ENCODE assay signal across 21 cellular contexts in the genomic region with DNA sequence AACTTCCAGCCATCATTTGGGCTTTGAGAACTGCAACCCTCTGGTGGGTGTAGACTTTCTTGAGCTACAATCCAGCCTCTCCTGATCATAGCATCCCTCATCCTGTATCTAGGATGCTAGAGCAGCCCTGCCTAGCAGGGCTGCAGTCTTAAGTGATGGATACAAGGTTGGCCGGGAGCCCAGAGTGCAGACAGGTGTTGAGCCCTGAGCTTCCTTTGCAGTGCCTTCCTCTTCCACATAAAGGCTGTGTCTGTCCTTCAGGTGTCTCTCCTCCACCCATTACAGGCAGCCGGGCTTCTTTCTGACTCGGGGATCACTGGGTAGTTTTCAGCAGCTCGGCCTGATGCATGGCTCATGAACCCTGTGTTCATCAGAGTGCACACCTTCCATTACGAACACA.
DNase-seq lines count a peak whose midpoint lies in the region; ATAC-seq lines count a peak whose summit lies in the region.
"Had no signal": no experiment of that assay in that cellular context is flagged by ENCODE, and none has a peak within 500 bp of the region (broad histone marks: within the 10 kb centered on the region; RNA-seq: fewer than 3 reads in every experiment).

No MANE protein-coding gene starts in this region.

- H3K14ac ChIP-seq in neuronal stem cell (ENCODE audit: low read length) = no peak overlapping the region

- H3K27me3 ChIP-seq in neuronal stem cell (ENCODE audit: control insufficient read depth in 3 of 3, insufficient read depth in 3 of 3, low read depth in 1 of 3, low read length in 3 of 3) = peaks cover 0 to 8% (median 0%) of the 10 kb centered on the region in 3 experiments
- H3K27me3 ChIP-seq: BE2C had no signal

- H2BK5ac ChIP-seq in neuronal stem cell (ENCODE audit: low read length) = no peak overlapping the region

- no peak overlapping the region for H3K4ac ChIP-seq in neuronal stem cell (ENCODE audit: low read length)

- no peak overlapping the region for H4K91ac ChIP-seq in neuronal stem cell (ENCODE audit: low read depth, low read length, poor library complexity)

- peak overlapping the region; percentile 25 for H2BK120ac ChIP-seq in neuronal stem cell (ENCODE audit: low read depth, low read length)

- no peak overlapping the region for H2BK12ac ChIP-seq in neuronal stem cell (ENCODE audit: low read length)

- no CpG with 5 or more reads among the region's 5 CpGs for WGBS in neuronal stem cell (ENCODE audit: extremely low coverage in 2 of 2, insufficient read length in 2 of 2, insufficient replicate concordance in 1 of 2), 2 donors

- no peak overlapping the region for H3K18ac ChIP-seq in neuronal stem cell (ENCODE audit: low read length)

- H2BK15ac ChIP-seq in neuronal stem cell (ENCODE audit: low read length) = no peak overlapping the region

- H3K36me3 ChIP-seq in neuronal stem cell (replicated peaks in 1 of 2; ENCODE audit: control insufficient read depth in 2 of 2, insufficient read depth in 2 of 2, low read length in 2 of 2) = no peaks in the 10 kb centered on the region
- H3K36me3 ChIP-seq: BE2C, SJSA1 had no signal

- peak overlapping the region; percentile 21 for H2AK5ac ChIP-seq in neuronal stem cell (ENCODE audit: low read depth, low read length)

- DNase-seq in DMS79 treated with DMSO at 0.1 percent for 48 hours (lab: John Stamatoyannopoulos, UW) (peak; percentile 60), NCI-H187 treated with DMSO at 0.1 percent for 48 hours (lab: John Stamatoyannopoulos, UW) (peak; percentile 75), NCI-H2196 (lab: John Stamatoyannopoulos, UW; ENCODE audit: unreplicated experiment) (peak; percentile 44), neuronal stem cell (ENCODE audit: low spot score) (no peak), NCI-H1694 (lab: John Stamatoyannopoulos, UW) (no peak), AG20443 (ENCODE audit: low spot score) (no peak)
- DNase-seq: BE2C; CD8-positive, alpha-beta memory T cell; DMS 273 treated with DMSO at 0.1 percent for 48 hours; GOT3; HCEC 1CT; NCI-H1048; NCI-H1436; NCI-H1930; NCI-H748 treated with DMSO at 0.1 percent for 48 hours; NK-92 treated with Interleukin-12 subunit alpha and Interleukin-12 subunit beta, amount 100 ng/mL, for 24 hours; T-helper 2 cell had no signal

- no peak overlapping the region for H3K9ac ChIP-seq in neuronal stem cell (ENCODE audit: low read depth, low read length, poor library complexity)

- H3K4me3 ChIP-seq in neuronal stem cell (ENCODE audit: low read length in 2 of 2) = no peak overlapping the region
- H3K4me3 ChIP-seq: PC-9, SJSA1 had no signal

- H3K4me1 ChIP-seq in neuronal stem cell (ENCODE audit: control insufficient read depth in 2 of 2, insufficient read depth in 1 of 2, low read depth in 1 of 2, low read length in 2 of 2) = peaks cover 14 to 28% of the 10 kb centered on the region in 2 donors
- H3K4me1 ChIP-seq: BE2C, SJSA1 had no signal

- no peak for ATAC-seq in GM18909 (IDR thresholded peaks at IDR 0.05; ENCODE audit: poor library complexity, unreplicated experiment)
- ATAC-seq: Right ventricle myocardium inferior had no signal

- no peak overlapping the region for H3K4me2 ChIP-seq in neuronal stem cell (ENCODE audit: insufficient read depth, low read length, poor library complexity, severe bottlenecking)
- H3K4me2 ChIP-seq: PC-9 had no signal

- no peak overlapping the region for H3K27ac ChIP-seq in neuronal stem cell (replicated peaks; ENCODE audit: low read length)
- H3K27ac ChIP-seq: PC-9, SJSA1 had no signal

- no peaks in the 10 kb centered on the region for H3K9me3 ChIP-seq in neuronal stem cell (replicated peaks in 1 of 2; ENCODE audit: control insufficient read depth in 2 of 2, insufficient read depth in 1 of 2, low read depth in 1 of 2, low read length in 2 of 2)
- H3K9me3 ChIP-seq: BE2C, SJSA1 had no signal

- no peak overlapping the region for H4K8ac ChIP-seq in neuronal stem cell (ENCODE audit: low read depth, low read length)

- no peak overlapping the region for H3K23ac ChIP-seq in neuronal stem cell (ENCODE audit: low read depth, low read length, poor library complexity)

- H3K79me1 ChIP-seq in neuronal stem cell (ENCODE audit: low read depth, low read length) = no peaks in the 10 kb centered on the region

- H2AFZ ChIP-seq in neuronal stem cell (ENCODE audit: low read length) = no peak overlapping the region
- H2AFZ ChIP-seq: PC-9 had no signal

Comparison
In these comparisons a context has a peak if more than half of its experiments do, and no peak if none do; other contexts are left out.
1. DNase-seq: peak in DMS79 treated with DMSO at 0.1 percent for 48 hours (single experiment), NCI-H187 treated with DMSO at 0.1 percent for 48 hours (single experiment) and NCI-H2196 (single experiment); none in neuronal stem cell (single experiment), NCI-H1694 (single experiment) and AG20443 (single experiment).